ENCODE assay signal across 19 cellular contexts in the genomic region with DNA sequence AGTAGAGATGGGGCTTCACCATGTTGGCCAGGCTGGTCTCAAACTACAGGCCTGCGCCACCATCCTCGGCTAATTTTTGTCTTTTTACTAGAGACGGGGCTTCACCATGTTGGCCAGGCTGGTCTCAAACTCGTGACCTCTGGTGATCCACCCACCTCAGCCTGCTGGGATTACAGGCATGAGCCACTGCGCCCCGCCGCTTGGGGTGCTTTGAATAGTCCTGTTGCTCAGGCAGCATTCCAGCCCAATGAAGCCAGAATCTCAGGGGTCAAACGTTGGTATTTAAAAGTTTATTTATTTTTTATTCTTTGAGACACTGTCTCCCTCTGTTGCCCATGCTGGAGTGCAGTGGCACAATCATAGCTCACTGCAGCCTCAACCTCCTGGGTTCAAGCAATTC. TPM values are rescaled to one million over a fixed set of nuclear protein-coding genes. Genes with fewer than 3 reads are reported as not detected.
DNase-seq lines count a peak whose midpoint lies in the region; ATAC-seq and TF ChIP-seq lines count a peak whose summit lies in the region.
"Had no signal": no experiment of that assay in that cellular context is flagged by ENCODE, and none has a peak within 500 bp of the region (broad histone marks: within the 10 kb centered on the region; RNA-seq: fewer than 3 reads in every experiment).

No MANE protein-coding gene starts in this region.

- no peaks in the 10 kb centered on the region for H3K36me3 Mint-ChIP-seq in activated CD8-positive, alpha-beta memory T cell treated with anti-CD3 and anti-CD28 coated beads, Interleukin-2, amount 10 ng/mL, durations not matched to agents 7 days and 5 days
- H3K36me3 Mint-ChIP-seq in activated CD8-positive, alpha-beta T cell treated with anti-CD3 and anti-CD28 coated beads, Interleukin-2, amount 10 ng/mL, durations not matched to agents 7 days and 5 days (ENCODE audit: low read depth): no peaks in the 10 kb centered on the region
- H3K36me3 Mint-ChIP-seq: CD4-positive, alpha-beta memory T cell had no signal

- H3K9me3 Mint-ChIP-seq in activated CD8-positive, alpha-beta memory T cell treated with anti-CD3 and anti-CD28 coated beads, Interleukin-2, amount 10 ng/mL, durations not matched to agents 7 days and 5 days (ENCODE audit: low read depth): no peaks in the 10 kb centered on the region
- no peaks in the 10 kb centered on the region for H3K9me3 Mint-ChIP-seq in activated CD8-positive, alpha-beta T cell treated with anti-CD3 and anti-CD28 coated beads, Interleukin-2, amount 10 ng/mL, durations not matched to agents 7 days and 5 days (ENCODE audit: insufficient read depth)
- H3K9me3 Mint-ChIP-seq: CD4-positive, alpha-beta memory T cell had no signal

- H2BK12ac ChIP-seq in neuronal stem cell (ENCODE audit: low read length): no peak overlapping the region

- no peak overlapping the region for H2AFZ ChIP-seq in IMR-90 (replicated peaks; ENCODE audit: low read length, poor library complexity)
- no peak overlapping the region for H2AFZ ChIP-seq in neuronal stem cell (ENCODE audit: low read length)
- H2AFZ ChIP-seq: GM23338 had no signal

- H3K4me2 ChIP-seq in IMR-90 (ENCODE audit: low read depth, low read length): no peak overlapping the region
- H3K4me2 ChIP-seq in neuronal stem cell (ENCODE audit: insufficient read depth, low read length, poor library complexity, severe bottlenecking): no peak overlapping the region
- H3K4me2 ChIP-seq: A549, GM23338 had no signal

- no peak overlapping the region for H3K27ac Mint-ChIP-seq in activated CD8-positive, alpha-beta memory T cell treated with anti-CD3 and anti-CD28 coated beads, Interleukin-2, amount 10 ng/mL, durations not matched to agents 7 days and 5 days
- H3K27ac Mint-ChIP-seq in activated CD8-positive, alpha-beta T cell treated with anti-CD3 and anti-CD28 coated beads, Interleukin-2, amount 10 ng/mL, durations not matched to agents 7 days and 5 days: no peak overlapping the region
- H3K27ac Mint-ChIP-seq: CD4-positive, alpha-beta memory T cell; GM23338 had no signal

- H4K8ac ChIP-seq in IMR-90 (ENCODE audit: low read depth in 2 of 2, low read length in 2 of 2) (no peak overlapping the region), neuronal stem cell (ENCODE audit: low read depth, low read length) (no peak overlapping the region)

- H2AK5ac ChIP-seq in IMR-90 (ENCODE audit: low read depth, low read length) (no peak overlapping the region), neuronal stem cell (ENCODE audit: low read depth, low read length) (no peak overlapping the region)

- no peak overlapping the region for H3K14ac ChIP-seq in IMR-90 (replicated peaks; ENCODE audit: low read depth, low read length)
- no peak overlapping the region for H3K14ac ChIP-seq in neuronal stem cell (ENCODE audit: low read length)

- H3K18ac ChIP-seq in IMR-90 (ENCODE audit: low read depth, low read length) (no peak overlapping the region), neuronal stem cell (ENCODE audit: low read length) (peak overlapping the region; percentile 60)

- H3K23ac ChIP-seq in IMR-90 (ENCODE audit: low read depth, low read length) (no peak overlapping the region), neuronal stem cell (ENCODE audit: low read depth, low read length, poor library complexity) (no peak overlapping the region)

- H3K27ac ChIP-seq in IMR-90 (ENCODE audit: insufficient read depth, low read length): no peak overlapping the region
- no peak overlapping the region for H3K27ac ChIP-seq in neuronal stem cell (replicated peaks; ENCODE audit: low read length)
- H3K27ac ChIP-seq: 22Rv1, A549, C4-2B had no signal

- POLR2A ChIA-PET in IMR-90 (lab: Charles Lee; ENCODE audit: unreplicated experiment): no interaction called here
- POLR2A ChIA-PET in activated CD8-positive, alpha-beta T cell treated with anti-CD3 and anti-CD28 coated beads, Interleukin-2, amount 10 ng/mL, durations not matched to agents 7 days and 5 days (lab: Charles Lee): no interaction called here

- H3K4me1 Mint-ChIP-seq in activated CD8-positive, alpha-beta memory T cell treated with anti-CD3 and anti-CD28 coated beads, Interleukin-2, amount 10 ng/mL, durations not matched to agents 7 days and 5 days: no peaks in the 10 kb centered on the region
- no peaks in the 10 kb centered on the region for H3K4me1 Mint-ChIP-seq in activated CD8-positive, alpha-beta T cell treated with anti-CD3 and anti-CD28 coated beads, Interleukin-2, amount 10 ng/mL, durations not matched to agents 7 days and 5 days (ENCODE audit: low read depth)
- H3K4me1 Mint-ChIP-seq: CD4-positive, alpha-beta memory T cell had no signal

- peak; percentile 23 for DNase-seq in activated CD8-positive, alpha-beta memory T cell treated with anti-CD3 and anti-CD28 coated beads, Interleukin-2, amount 10 ng/mL, durations not matched to agents 7 days and 5 days
- no peak for DNase-seq in activated CD8-positive, alpha-beta memory T cell treated with anti-CD3 and anti-CD28 coated beads, Interleukin-2, amount 50 U/mL, for 4 hours
- DNase-seq in IMR-90: peak; percentile 28
- peak; percentile 66 for DNase-seq in choroid plexus epithelial cell (ENCODE audit: low read depth)
- no peak for DNase-seq in neuronal stem cell (ENCODE audit: low spot score)
- DNase-seq in iPS-NIHi11 (ENCODE audit: low spot score): no peak
- DNase-seq in activated CD8-positive, alpha-beta T cell treated with anti-CD3 and anti-CD28 coated beads, Interleukin-2, amount 10 ng/mL, durations not matched to agents 7 days and 5 days: no peak
- DNase-seq: AML-193; CD4-positive, alpha-beta memory T cell; DMS153; DMS79; H7 had no signal

- H2BK5ac ChIP-seq in IMR-90 (ENCODE audit: low read depth, low read length, poor library complexity, severe bottlenecking) (no peak overlapping the region), neuronal stem cell (ENCODE audit: low read length) (no peak overlapping the region)

- TF ChIP-seq RAD21 in IMR-90 (IDR thresholded peaks at IDR 0.05; ENCODE audit: low read length): no peak

- no peak overlapping the region for H3K4me3 Mint-ChIP-seq in activated CD8-positive, alpha-beta memory T cell treated with anti-CD3 and anti-CD28 coated beads, Interleukin-2, amount 10 ng/mL, durations not matched to agents 7 days and 5 days
- no peak overlapping the region for H3K4me3 Mint-ChIP-seq in activated CD8-positive, alpha-beta T cell treated with anti-CD3 and anti-CD28 coated beads, Interleukin-2, amount 10 ng/mL, durations not matched to agents 7 days and 5 days
- H3K4me3 Mint-ChIP-seq: CD4-positive, alpha-beta memory T cell; GM23338 had no signal

- in situ Hi-C loops in IMR-90 (cut with MboI; ENCODE audit: low sequenced_read_pairs): no loop called here

- no peak for TF ChIP-seq CTCF in IMR-90 (conservative IDR thresholded peaks at IDR 0.05; ENCODE audit: low read depth, low read length)
- peak; percentile 7 for TF ChIP-seq CTCF in choroid plexus epithelial cell (conservative IDR thresholded peaks at IDR 0.05; ENCODE audit: low read depth, low read length)

- H3K27me3 Mint-ChIP-seq in activated CD8-positive, alpha-beta memory T cell treated with anti-CD3 and anti-CD28 coated beads, Interleukin-2, amount 10 ng/mL, durations not matched to agents 7 days and 5 days: peaks cover 22% of the 10 kb centered on the region
- peaks cover 4% of the 10 kb centered on the region for H3K27me3 Mint-ChIP-seq in activated CD8-positive, alpha-beta T cell treated with anti-CD3 and anti-CD28 coated beads, Interleukin-2, amount 10 ng/mL, durations not matched to agents 7 days and 5 days (ENCODE audit: low read depth)

- H4K20me1 ChIP-seq in IMR-90 (ENCODE audit: insufficient read depth, low read length): no peaks in the 10 kb centered on the region

- ATAC-seq in activated CD8-positive, alpha-beta memory T cell treated with anti-CD3 and anti-CD28 coated beads, Interleukin-2, amount 10 ng/mL, durations not matched to agents 7 days and 5 days: no peak
- ATAC-seq in IMR-90 (ENCODE audit: low read depth): peak; percentile 74
- no peak for ATAC-seq in HG03571 (IDR thresholded peaks at IDR 0.05; ENCODE audit: unreplicated experiment)
- ATAC-seq in activated CD8-positive, alpha-beta T cell treated with anti-CD3 and anti-CD28 coated beads, Interleukin-2, amount 10 ng/mL, durations not matched to agents 7 days and 5 days: no peak
- ATAC-seq: A549, GM23338, HCT116 had no signal

- no CpG with 5 or more reads among the region's 8 CpGs for WGBS in IMR-90 (ENCODE audit: extremely low coverage in 2 of 2, insufficient read length in 1 of 2), 2 experiments
- no CpG with 5 or more reads among the region's 8 CpGs for WGBS in neuronal stem cell (ENCODE audit: extremely low coverage in 2 of 2, insufficient read length in 2 of 2, insufficient replicate concordance in 1 of 2), 2 donors

- H2AK9ac ChIP-seq in IMR-90 (replicated peaks; ENCODE audit: low read depth, low read length, poor library complexity): no peak overlapping the region

- H2BK120ac ChIP-seq in IMR-90 (ENCODE audit: low read depth, low read length) (no peak overlapping the region), neuronal stem cell (ENCODE audit: low read depth, low read length) (no peak overlapping the region)

- H3K4me1 ChIP-seq in IMR-90 (ENCODE audit: control insufficient read depth, insufficient read depth, low read length) (no peaks in the 10 kb centered on the region), neuronal stem cell (ENCODE audit: control insufficient read depth in 2 of 2, insufficient read depth in 1 of 2, low read depth in 1 of 2, low read length in 2 of 2) (peaks cover 15 to 23% of the 10 kb centered on the region in 2 donors)
- H3K4me1 ChIP-seq: A549 had no signal

- no peak overlapping the region for H4K5ac ChIP-seq in IMR-90 (ENCODE audit: low read depth, low read length)

- H3K9ac ChIP-seq in IMR-90 (ENCODE audit: low read depth, low read length) (no peak overlapping the region), neuronal stem cell (ENCODE audit: low read depth, low read length, poor library complexity) (no peak overlapping the region)

- no peak overlapping the region for H3K56ac ChIP-seq in IMR-90 (ENCODE audit: extremely low read depth, insufficient read depth, low read length)

- no peak overlapping the region for H2BK15ac ChIP-seq in IMR-90 (ENCODE audit: low read depth, low read length)
- H2BK15ac ChIP-seq in neuronal stem cell (ENCODE audit: low read length): peak overlapping the region; percentile 8

- H4K91ac ChIP-seq in IMR-90 (ENCODE audit: insufficient read depth, low read depth, low read length) (no peak overlapping the region), neuronal stem cell (ENCODE audit: low read depth, low read length, poor library complexity) (no peak overlapping the region)

- H3K9me1 ChIP-seq in IMR-90 (ENCODE audit: insufficient read depth, low read length): no peaks in the 10 kb centered on the region; the same call in 1 of the 2 replicates

- H3K27me3 ChIP-seq in IMR-90 (ENCODE audit: control insufficient read depth, insufficient read depth, low read length): no peaks in the 10 kb centered on the region; the same call in 1 of the 2 replicates
- no peaks in the 10 kb centered on the region for H3K27me3 ChIP-seq in neuronal stem cell (ENCODE audit: control insufficient read depth in 3 of 3, insufficient read depth in 3 of 3, low read depth in 1 of 3, low read length in 3 of 3)

- H3K4ac ChIP-seq in IMR-90 (ENCODE audit: low read depth, low read length) (no peak overlapping the region), neuronal stem cell (ENCODE audit: low read length) (no peak overlapping the region)

- no peak overlapping the region for H3K4me3 ChIP-seq in IMR-90 (ENCODE audit: insufficient read depth, low read depth, low read length)
- no peak overlapping the region for H3K4me3 ChIP-seq in choroid plexus epithelial cell (ENCODE audit: low read depth, low read length)
- H3K4me3 ChIP-seq in neuronal stem cell (ENCODE audit: low read length in 2 of 2): no peak overlapping the region
- H3K4me3 ChIP-seq: A549, GM23338 had no signal

- BruUV-seq in IMR-90 (replicated peaks; lab: Mats Ljungman, UMichigan): no TSS peak

- H3K79me1 ChIP-seq in IMR-90 (ENCODE audit: low read depth in 1 of 2, low read length in 2 of 2) (no peaks in the 10 kb centered on the region), neuronal stem cell (ENCODE audit: low read depth, low read length) (no peaks in the 10 kb centered on the region)

- 0 out of 2 replicates have a peak, but pooled peaks cover 2% of the 10 kb centered on the region for H3K9me3 ChIP-seq in IMR-90 (ENCODE audit: control insufficient read depth, insufficient read depth, low read length)
- no peaks in the 10 kb centered on the region for H3K9me3 ChIP-seq in neuronal stem cell (replicated peaks in 1 of 2; ENCODE audit: control insufficient read depth in 2 of 2, insufficient read depth in 1 of 2, low read depth in 1 of 2, low read length in 2 of 2)
- H3K9me3 ChIP-seq: A549 had no signal

- no peak overlapping the region for H2BK20ac ChIP-seq in IMR-90 (ENCODE audit: low read depth, low read length)

- CTCF ChIA-PET in activated CD8-positive, alpha-beta memory T cell treated with anti-CD3 and anti-CD28 coated beads, Interleukin-2, amount 10 ng/mL, durations not matched to agents 7 days and 5 days (lab: Charles Lee): interaction anchor here (1.7 kb wide), 1 partner anchor 175 kb away, joined by 5 read pairs; the partner anchor contains the start of gene BCAS4
- CTCF ChIA-PET in IMR-90 (lab: Yijun Ruan, JAX): no interaction called here
- CTCF ChIA-PET in activated CD8-positive, alpha-beta T cell treated with anti-CD3 and anti-CD28 coated beads, Interleukin-2, amount 10 ng/mL, durations not matched to agents 7 days and 5 days (lab: Charles Lee): interaction anchor here (5.5 kb wide), 1 partner anchor 11 kb away, joined by 29 read pairs; no protein-coding TSS in a partner anchor

- no peak for TF ChIP-seq POLR2A in IMR-90 (IDR thresholded peaks at IDR 0.05; ENCODE audit: low read depth, low read length)

- intact Hi-C loops in IMR-90 (cut with micrococcal nuclease): no loop called here

- H3K36me3 ChIP-seq in IMR-90 (ENCODE audit: control insufficient read depth, insufficient read depth, low read length) (no peaks in the 10 kb centered on the region), neuronal stem cell (replicated peaks in 1 of 2; ENCODE audit: control insufficient read depth in 2 of 2, insufficient read depth in 2 of 2, low read length in 2 of 2) (no peaks in the 10 kb centered on the region)

- dilution Hi-C loops in IMR-90 (cut with HindIII; ENCODE audit: low sequenced_read_pairs, unreplicated experiment): no loop called here

RNA-seq across cellular contexts. Expression of gene MOCS3, which starts 11.3 kb away (rescaled TPM):
- 1 to 10 TPM; 4.6 to 6.1 TPM for total RNA-seq in activated CD8-positive, alpha-beta memory T cell treated with anti-CD3 and anti-CD28 coated beads, Interleukin-2, amount 10 ng/mL, durations not matched to agents 7 days and 5 days
- total RNA-seq in IMR-90 (2012; rRNA removed): 9.9 and 11.4 TPM in 2 replicates
- 3.3 and 3.4 TPM in 2 replicates for polyA plus RNA-seq in IMR-90 (2012; rRNA removed)
- polyA plus RNA-seq in IMR-90 (2012; cell fraction: cytosol; rRNA removed): 2.8 and 4.6 TPM in 2 replicates
- polyA plus RNA-seq in IMR-90 (2012; cell fraction: nucleus; rRNA removed; ENCODE audit: low replicate concordance): 1.7 and 2.5 TPM in 2 replicates
- polyA plus RNA-seq in neuronal stem cell (2013, experiment 1 of 2): 2.6 TPM
- polyA plus RNA-seq in neuronal stem cell (2013, experiment 2 of 2): 2.5 TPM
- 1 to 10 TPM; 4.8 to 5.7 TPM for total RNA-seq in activated CD8-positive, alpha-beta T cell treated with anti-CD3 and anti-CD28 coated beads, Interleukin-2, amount 10 ng/mL, durations not matched to agents 7 days and 5 days

RNA-seq across cellular contexts. Expression of gene DPM1, which starts 11.6 kb away (rescaled TPM):
- total RNA-seq in activated CD8-positive, alpha-beta memory T cell treated with anti-CD3 and anti-CD28 coated beads, Interleukin-2, amount 10 ng/mL, durations not matched to agents 7 days and 5 days: 10 to 100 TPM; 51.8 to 62.8 TPM
- total RNA-seq in IMR-90 (2012; rRNA removed): 89.1 and 127 TPM in 2 replicates
- polyA plus RNA-seq in IMR-90 (2012; rRNA removed): 48.8 and 59.1 TPM in 2 replicates
- polyA plus RNA-seq in IMR-90 (2012; cell fraction: cytosol; rRNA removed): 34.1 and 40.1 TPM in 2 replicates
- polyA plus RNA-seq in IMR-90 (2012; cell fraction: nucleus; rRNA removed; ENCODE audit: low replicate concordance): 10.8 and 39.1 TPM in 2 replicates
- polyA plus RNA-seq in neuronal stem cell (2013, experiment 1 of 2): 61.4 TPM
- polyA plus RNA-seq in neuronal stem cell (2013, experiment 2 of 2): 64.6 TPM
- total RNA-seq in activated CD8-positive, alpha-beta T cell treated with anti-CD3 and anti-CD28 coated beads, Interleukin-2, amount 10 ng/mL, durations not matched to agents 7 days and 5 days: 10 to 100 TPM; 50.6 to 53.0 TPM

RNA-seq across cellular contexts. Expression of gene ADNP, which starts 38.7 kb away (rescaled TPM):
- total RNA-seq in activated CD8-positive, alpha-beta memory T cell treated with anti-CD3 and anti-CD28 coated beads, Interleukin-2, amount 10 ng/mL, durations not matched to agents 7 days and 5 days: 10 to 100 TPM; 66.1 to 81.2 TPM
- total RNA-seq in IMR-90 (2012; rRNA removed): 23.1 and 23.3 TPM in 2 replicates
- 17.5 and 24.8 TPM in 2 replicates for polyA plus RNA-seq in IMR-90 (2012; rRNA removed)
- polyA plus RNA-seq in IMR-90 (2012; cell fraction: cytosol; rRNA removed): 5.1 and 7.4 TPM in 2 replicates
- polyA plus RNA-seq in IMR-90 (2012; cell fraction: nucleus; rRNA removed; ENCODE audit: low replicate concordance): 10.9 and 65.8 TPM in 2 replicates
- 96.1 TPM for polyA plus RNA-seq in neuronal stem cell (2013, experiment 1 of 2)
- polyA plus RNA-seq in neuronal stem cell (2013, experiment 2 of 2): 95.9 TPM
- 10 to 100 TPM; 62.5 to 67.6 TPM for total RNA-seq in activated CD8-positive, alpha-beta T cell treated with anti-CD3 and anti-CD28 coated beads, Interleukin-2, amount 10 ng/mL, durations not matched to agents 7 days and 5 days

RNA-seq across cellular contexts. Expression of gene KCNG1, which starts 53.0 kb away (rescaled TPM):
- 1 to 10 TPM in 1 of 2 experiments, not detected in 1; 1.1 TPM for total RNA-seq in activated CD8-positive, alpha-beta memory T cell treated with anti-CD3 and anti-CD28 coated beads, Interleukin-2, amount 10 ng/mL, durations not matched to agents 7 days and 5 days
- total RNA-seq in IMR-90 (2012; rRNA removed): 23.6 and 23.7 TPM in 2 replicates
- 51.4 and 54.6 TPM in 2 replicates for polyA plus RNA-seq in IMR-90 (2012; rRNA removed)
- 46.1 and 81.9 TPM in 2 replicates for polyA plus RNA-seq in IMR-90 (2012; cell fraction: cytosol; rRNA removed)
- polyA plus RNA-seq in IMR-90 (2012; cell fraction: nucleus; rRNA removed; ENCODE audit: low replicate concordance): 44.6 and 106 TPM in 2 replicates
- 8.5 TPM for polyA plus RNA-seq in neuronal stem cell (2013, experiment 1 of 2)
- polyA plus RNA-seq in neuronal stem cell (2013, experiment 2 of 2): 8.4 TPM
- total RNA-seq in activated CD8-positive, alpha-beta T cell treated with anti-CD3 and anti-CD28 coated beads, Interleukin-2, amount 10 ng/mL, durations not matched to agents 7 days and 5 days: not detected
- total RNA-seq: CD4-positive, alpha-beta memory T cell; HT-29 had no signal
- polyA plus RNA-seq: CD4-positive, alpha-beta memory T cell had no signal

Comparison
In these comparisons a context has a peak if more than half of its experiments do, and no peak if none do; other contexts are left out.
1. DNase-seq: peak in activated CD8-positive, alpha-beta memory T cell treated with anti-CD3 and anti-CD28 coated beads, Interleukin-2, amount 10 ng/mL, durations not matched to agents 7 days and 5 days (single experiment), IMR-90 (single experiment) and choroid plexus epithelial cell (single experiment); none in activated CD8-positive, alpha-beta memory T cell treated with anti-CD3 and anti-CD28 coated beads, Interleukin-2, amount 50 U/mL, for 4 hours (single experiment), neuronal stem cell (single experiment), iPS-NIHi11 (single experiment) and activated CD8-positive, alpha-beta T cell treated with anti-CD3 and anti-CD28 coated beads, Interleukin-2, amount 10 ng/mL, durations not matched to agents 7 days and 5 days (single experiment).